Comparison of ENCODE assay signal across 37 cellular contexts in genomic region chr11:68423481-68423880, GRCh38.
"Had no signal": no experiment of that assay in that cellular context is flagged by ENCODE, and none has a peak within 500 bp of the region (broad histone marks: within the 10 kb centered on the region; RNA-seq: fewer than 3 reads in every experiment).

No MANE protein-coding gene starts in this region.

- H3K9me3 ChIP-seq: adrenal gland, body of pancreas had no signal

- H3K27ac Mint-ChIP-seq: activated B cell treated with CpG ODN at 0.5 μM for 24 hours; activated CD4-positive, alpha-beta memory T cell treated with anti-CD3 and anti-CD28 coated beads for 36 hours; activated CD4-positive, alpha-beta T cell treated with anti-CD3 and anti-CD28 coated beads, Interleukin-2, amount 10 ng/mL, durations not matched to agents 24 days and 14 days; activated CD8-positive, alpha-beta T cell treated with anti-CD3 and anti-CD28 coated beads for 36 hours; activated naive CD4-positive, alpha-beta T cell treated with anti-CD3 and anti-CD28 coated beads for 36 hours; activated naive CD4-positive, alpha-beta T cell treated with anti-CD3 and anti-CD28 coated beads, Interleukin-2, amount 50 U/mL, for 72 hours; activated naive CD8-positive, alpha-beta T cell treated with anti-CD3 and anti-CD28 coated beads for 36 hours; activated T-cell treated with anti-CD3 and anti-CD28 coated beads, Interleukin-2, amount 50 U/mL, for 72 hours; activated T-helper 1 cell treated with anti-CD3 and anti-CD28 coated beads, Interleukin-12 subunit alpha, Interleukin-12 subunit beta, Interleukin-2, Interleukin-4 antibody, amounts not matched to agents 30 ng/mL and 10 ng/mL and 1 ng/mL, durations not matched to agents 14 hours and 24 hours and 36 hours; activated T-helper 17 cell treated with anti-CD3 and anti-CD28 coated beads, Interleukin-2, amount 50 U/mL, for 72 hours; T-helper 1 cell treated with Interleukin-12 subunit alpha and Interleukin-12 subunit beta and Interleukin-4 antibody, amounts not matched to agents 30 μg/mL and 1 μg/mL, for 36 hours; T-helper 2 cell treated with Interferon-gamma antibody and Interleukin-4, amounts not matched to agents 5 μg/mL and 100 μg/mL, for 36 hours had no signal

- DNase-seq: activated B cell treated with CpG ODN at 0.5 μM for 24 hours; activated CD4-positive, alpha-beta memory T cell treated with anti-CD3 and anti-CD28 coated beads for 36 hours; activated CD4-positive, alpha-beta T cell treated with anti-CD3 and anti-CD28 coated beads for 4 hours; activated CD4-positive, alpha-beta T cell treated with anti-CD3 and anti-CD28 coated beads, Interleukin-2, amount 10 ng/mL, durations not matched to agents 24 days and 14 days; activated CD4-positive, alpha-beta T cell treated with anti-CD3 and anti-CD28 coated beads, Interleukin-2, amount 50 U/mL, for 1 hour; activated CD4-positive, alpha-beta T cell treated with anti-CD3 and anti-CD28 coated beads, Interleukin-2, amount 50 U/mL, for 4 hours; activated CD4-positive, CD25-positive, alpha-beta regulatory T cell treated with anti-CD3 and anti-CD28 coated beads, Interleukin-2, amount 50 U/mL, for 72 hours; activated CD8-positive, alpha-beta memory T cell treated with anti-CD3 and anti-CD28 coated beads, Interleukin-2, amount 50 U/mL, for 4 hours; activated CD8-positive, alpha-beta T cell treated with anti-CD3 and anti-CD28 coated beads for 36 hours; activated effector memory CD4-positive, alpha-beta T cell treated with anti-CD3 and anti-CD28 coated beads, Interleukin-2, amount 50 U/mL, for 16 hours; activated gamma-delta T cell treated with Interleukin-2 at 50 U/mL for 16 hours; activated naive CD4-positive, alpha-beta T cell; activated naive CD4-positive, alpha-beta T cell treated with anti-CD3 and anti-CD28 coated beads for 36 hours; activated naive CD4-positive, alpha-beta T cell treated with anti-CD3 and anti-CD28 coated beads, Interleukin-2, amount 50 U/mL, for 16 hours; activated naive CD8-positive, alpha-beta T cell treated with anti-CD3 and anti-CD28 coated beads for 36 hours; activated T-cell treated with anti-CD3 and anti-CD28 coated beads for 4 hours; activated T-cell treated with anti-CD3 and anti-CD28 coated beads, Interleukin-2, amount 50 U/mL, for 1 hour; activated T-cell treated with anti-CD3 and anti-CD28 coated beads, Interleukin-2, amount 50 U/mL, for 4 hours; activated T-cell treated with anti-CD3 and anti-CD28 coated beads, Interleukin-2, amount 50 U/mL, for 72 hours; adrenal gland; amniotic stem cell; aorta; body of pancreas; brain microvascular endothelial cell; caudate nucleus; cerebellar nuclear complex; T-helper 1 cell; T-helper 2 cell; T-helper 9 cell had no signal

- H3K9me3 Mint-ChIP-seq: activated CD4-positive, alpha-beta memory T cell treated with anti-CD3 and anti-CD28 coated beads for 36 hours; activated naive CD4-positive, alpha-beta T cell treated with anti-CD3 and anti-CD28 coated beads for 36 hours; activated T-cell treated with anti-CD3 and anti-CD28 coated beads, Interleukin-2, amount 50 U/mL, for 4 hours; activated T-cell treated with anti-CD3 and anti-CD28 coated beads, Interleukin-2, amount 50 U/mL, for 72 hours; central memory CD8-positive, alpha-beta T cell had no signal

- H3K4me1 ChIP-seq: adrenal gland, body of pancreas had no signal

- H3K4me3 Mint-ChIP-seq: activated B cell treated with CpG ODN at 0.5 μM for 24 hours; activated CD4-positive, alpha-beta memory T cell treated with anti-CD3 and anti-CD28 coated beads for 36 hours; activated CD4-positive, alpha-beta T cell treated with anti-CD3 and anti-CD28 coated beads, Interleukin-2, amount 10 ng/mL, durations not matched to agents 24 days and 14 days; activated CD8-positive, alpha-beta T cell treated with anti-CD3 and anti-CD28 coated beads for 36 hours; activated naive CD4-positive, alpha-beta T cell treated with anti-CD3 and anti-CD28 coated beads for 36 hours; activated naive CD8-positive, alpha-beta T cell treated with anti-CD3 and anti-CD28 coated beads for 36 hours; activated T-cell treated with anti-CD3 and anti-CD28 coated beads, Interleukin-2, amount 50 U/mL, for 4 hours; activated T-cell treated with anti-CD3 and anti-CD28 coated beads, Interleukin-2, amount 50 U/mL, for 72 hours; activated T-helper 1 cell treated with anti-CD3 and anti-CD28 coated beads, Interleukin-12 subunit alpha, Interleukin-12 subunit beta, Interleukin-2, Interleukin-4 antibody, amounts not matched to agents 30 ng/mL and 10 ng/mL and 1 ng/mL, durations not matched to agents 14 hours and 24 hours and 36 hours; activated T-helper 17 cell treated with anti-CD3 and anti-CD28 coated beads, Interleukin-2, amount 50 U/mL, for 72 hours; central memory CD8-positive, alpha-beta T cell; T-helper 1 cell treated with Interleukin-12 subunit alpha and Interleukin-12 subunit beta and Interleukin-4 antibody, amounts not matched to agents 30 μg/mL and 1 μg/mL, for 36 hours; T-helper 2 cell treated with Interferon-gamma antibody and Interleukin-4, amounts not matched to agents 5 μg/mL and 100 μg/mL, for 36 hours had no signal

- H3K4me1 Mint-ChIP-seq: activated B cell treated with CpG ODN at 0.5 μM for 24 hours; activated CD4-positive, alpha-beta T cell treated with anti-CD3 and anti-CD28 coated beads, Interleukin-2, amount 10 ng/mL, durations not matched to agents 24 days and 14 days; activated naive CD8-positive, alpha-beta T cell treated with anti-CD3 and anti-CD28 coated beads for 36 hours; activated T-helper 17 cell treated with anti-CD3 and anti-CD28 coated beads, Interleukin-2, amount 50 U/mL, for 72 hours; central memory CD8-positive, alpha-beta T cell had no signal

- H3K27me3 ChIP-seq: adrenal gland, body of pancreas, brain microvascular endothelial cell, cardiac muscle cell had no signal

- H3K27ac ChIP-seq: adrenal gland, body of pancreas, brain microvascular endothelial cell, cardiac muscle cell, VCaP had no signal

- H3K4me3 ChIP-seq: adrenal gland, body of pancreas, cardiac muscle cell had no signal

- H3K27me3 Mint-ChIP-seq: activated B cell treated with CpG ODN at 0.5 μM for 24 hours; activated CD4-positive, alpha-beta memory T cell treated with anti-CD3 and anti-CD28 coated beads for 36 hours; activated CD4-positive, alpha-beta T cell treated with anti-CD3 and anti-CD28 coated beads, Interleukin-2, amount 10 ng/mL, durations not matched to agents 24 days and 14 days; activated CD8-positive, alpha-beta T cell treated with anti-CD3 and anti-CD28 coated beads for 36 hours; activated naive CD8-positive, alpha-beta T cell treated with anti-CD3 and anti-CD28 coated beads for 36 hours; activated T-helper 17 cell treated with anti-CD3 and anti-CD28 coated beads, Interleukin-2, amount 50 U/mL, for 72 hours; central memory CD8-positive, alpha-beta T cell had no signal

- H3K36me3 Mint-ChIP-seq: activated CD4-positive, alpha-beta memory T cell treated with anti-CD3 and anti-CD28 coated beads for 36 hours had no signal

- ATAC-seq: activated CD8-positive, alpha-beta T cell treated with anti-CD3 and anti-CD28 coated beads for 36 hours; activated naive CD4-positive, alpha-beta T cell treated with anti-CD3 and anti-CD28 coated beads, Interleukin-2, amount 50 U/mL, for 72 hours; activated T-cell treated with anti-CD3 and anti-CD28 coated beads, Interleukin-2, amount 50 U/mL, for 4 hours; activated T-cell treated with anti-CD3 and anti-CD28 coated beads, Interleukin-2, amount 50 U/mL, for 72 hours; activated T-helper 17 cell treated with anti-CD3 and anti-CD28 coated beads, Interleukin-2, amount 50 U/mL, for 72 hours; body of pancreas had no signal
